ENCODE assay signal across 9 cellular contexts in genomic region chr7:81956520-81956919, GRCh38.
DNase-seq lines count a peak whose midpoint lies in the region; ATAC-seq, FAIRE-seq and TF ChIP-seq lines count a peak whose summit lies in the region.
"Had no signal": no experiment of that assay in that cellular context is flagged by ENCODE, and none has a peak within 500 bp of the region (broad histone marks: within the 10 kb centered on the region; RNA-seq: fewer than 3 reads in every experiment).

No MANE protein-coding gene starts in this region.

- no peak overlapping the region for H2AFZ ChIP-seq in SU-DHL-6 (ENCODE audit: low read depth, low read length, severe bottlenecking)

- no peaks in the 10 kb centered on the region for H3F3A ChIP-seq in SU-DHL-6 (ENCODE audit: insufficient read depth)

- no peaks in the 10 kb centered on the region for H3K79me2 ChIP-seq in SU-DHL-6 (ENCODE audit: insufficient read depth, low read length)

- ATAC-seq in GM19351 (IDR thresholded peaks at IDR 0.05; ENCODE audit: unreplicated experiment), result peak; percentile 92
- ATAC-seq in left colon, result no peak

- no peaks in the 10 kb centered on the region; the same call in 1 of the 2 replicates for H4K20me1 ChIP-seq in SU-DHL-6 (ENCODE audit: low read depth, low read length)

- H3K9me3 ChIP-seq in SU-DHL-6 (ENCODE audit: insufficient read depth, low read length), result no peaks in the 10 kb centered on the region
- H3K9me3 ChIP-seq in left ventricle myocardium inferior (replicated peaks), result no peaks in the 10 kb centered on the region
- H3K9me3 ChIP-seq: gastrocnemius medialis had no signal

- H3K9ac ChIP-seq in SU-DHL-6 (ENCODE audit: low read length), result no peak overlapping the region

- no peaks in the 10 kb centered on the region for H3K9me2 ChIP-seq in SU-DHL-6 (replicated peaks; ENCODE audit: insufficient read depth, low read length)

- intact Hi-C loops in left ventricle myocardium inferior (cut with micrococcal nuclease), result loop anchor here (10.0 kb wide), 1 partner anchor 452 kb away; no protein-coding TSS in a partner anchor
- intact Hi-C loops in left colon (cut with DNase I, micrococcal nuclease), result loop anchor here in 1 of 2 donors (10.0 kb wide), 1 partner anchor 452 kb away; no protein-coding TSS in a partner anchor

- H3K27me3 ChIP-seq in SU-DHL-6 (ENCODE audit: low read length) (no peaks in the 10 kb centered on the region), left ventricle myocardium inferior (ENCODE audit: low read depth) (no peaks in the 10 kb centered on the region)
- H3K27me3 ChIP-seq: gastrocnemius medialis had no signal

- H3K36me3 ChIP-seq in SU-DHL-6 (ENCODE audit: low read length) (no peaks in the 10 kb centered on the region), left ventricle myocardium inferior (no peaks in the 10 kb centered on the region)
- H3K36me3 ChIP-seq: gastrocnemius medialis had no signal

- no peak overlapping the region for H3K4me2 ChIP-seq in SU-DHL-6 (ENCODE audit: low read depth, low read length, poor library complexity, severe bottlenecking)

- TF ChIP-seq CTCF in SU-DHL-6 (IDR thresholded peaks at IDR 0.05; ENCODE audit: insufficient read depth, low read length, poor library complexity, severe bottlenecking) (peak; percentile 48), left ventricle myocardium inferior (IDR thresholded peaks at IDR 0.05; ENCODE audit: borderline replicate concordance) (peak; percentile 62)

- FAIRE-seq in urothelium cell line (lab: Jason Lieb, UNC), result peak; percentile 88

- H3K4me3 ChIP-seq in SU-DHL-6 (ENCODE audit: insufficient read depth, low read length, poor library complexity, severe bottlenecking), result no peak overlapping the region
- no peak overlapping the region for H3K4me3 ChIP-seq in left ventricle myocardium inferior
- H3K4me3 ChIP-seq: gastrocnemius medialis had no signal

- DNase-seq in Ammon's horn (ENCODE audit: low spot score) (peak; percentile 76), Kasumi-1 (lab: John Stamatoyannopoulos, UW) (peak; percentile 73 to 74), left ventricle myocardium inferior (no peak), urothelium cell line (ENCODE audit: low spot score) (peak; percentile 51), left colon (no peak), retina (no peak)
- DNase-seq: gastrocnemius medialis had no signal

- no peak overlapping the region for H3K27ac ChIP-seq in SU-DHL-6 (ENCODE audit: low read depth, low read length)
- no peak overlapping the region for H3K27ac ChIP-seq in left ventricle myocardium inferior (replicated peaks)

- peaks cover 25% of the 10 kb centered on the region for H3K4me1 ChIP-seq in left ventricle myocardium inferior

Comparison
In these comparisons a context has a peak if more than half of its experiments do, and no peak if none do; other contexts are left out.
1. DNase-seq: peak in Ammon's horn (single experiment), Kasumi-1 (2 of 2) and urothelium cell line (single experiment); none in left ventricle myocardium inferior (single experiment), left colon (0 of 2) and retina (single experiment).